ENCODE assay signal across 9 cellular contexts in the genomic region with DNA sequence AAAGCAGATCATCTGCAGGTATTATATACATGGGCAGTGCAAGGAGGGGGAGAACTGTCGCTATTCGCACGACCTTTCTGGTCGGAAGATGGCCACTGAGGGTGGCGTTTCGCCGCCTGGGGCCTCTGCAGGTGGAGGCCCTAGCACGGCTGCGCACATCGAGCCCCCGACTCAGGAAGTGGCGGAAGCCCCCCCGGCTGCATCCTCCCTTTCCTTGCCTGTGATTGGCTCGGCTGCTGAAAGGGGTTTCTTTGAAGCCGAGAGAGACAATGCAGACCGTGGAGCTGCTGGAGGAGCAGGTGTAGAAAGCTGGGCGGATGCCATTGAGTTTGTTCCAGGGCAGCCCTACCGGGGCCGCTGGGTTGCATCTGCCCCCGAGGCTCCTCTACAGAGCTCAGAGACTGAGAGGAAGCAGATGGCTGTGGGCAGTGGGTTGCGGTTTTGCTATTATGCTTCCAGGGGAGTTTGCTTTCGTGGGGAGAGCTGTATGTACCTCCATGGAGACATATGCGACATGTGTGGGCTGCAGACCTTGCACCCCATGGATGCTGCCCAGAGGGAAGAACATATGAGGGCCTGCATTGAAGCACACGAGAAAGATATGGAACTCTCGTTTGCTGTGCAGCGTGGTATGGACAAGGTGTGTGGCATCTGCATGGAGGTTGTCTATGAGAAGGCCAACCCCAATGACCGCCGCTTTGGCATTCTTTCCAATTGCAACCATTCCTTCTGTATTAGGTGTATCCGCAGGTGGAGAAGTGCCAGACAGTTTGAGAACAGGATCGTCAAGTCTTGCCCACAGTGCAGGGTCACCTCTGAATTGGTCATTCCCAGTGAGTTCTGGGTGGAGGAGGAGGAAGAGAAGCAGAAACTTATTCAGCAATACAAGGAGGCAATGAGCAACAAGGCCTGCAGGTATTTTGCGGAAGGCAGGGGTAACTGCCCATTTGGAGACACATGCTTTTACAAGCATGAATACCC. TPM values are rescaled to one million over a fixed set of nuclear protein-coding genes. Genes with fewer than 3 reads are reported as not detected.
DNase-seq lines count a peak whose midpoint lies in the region; ATAC-seq and TF ChIP-seq lines count a peak whose summit lies in the region.
"Had no signal": no experiment of that assay in that cellular context is flagged by ENCODE, and none has a peak within 500 bp of the region (broad histone marks: within the 10 kb centered on the region; RNA-seq: fewer than 3 reads in every experiment).

No MANE protein-coding gene starts in this region.

- no peak for TF ChIP-seq EP300 in gastroesophageal sphincter (IDR thresholded peaks at IDR 0.05)

- H3K27ac Mint-ChIP-seq in activated CD4-positive, alpha-beta memory T cell treated with anti-CD3 and anti-CD28 coated beads, Interleukin-2, amount 10 ng/mL, durations not matched to agents 7 days and 5 days: peak overlapping the region; percentile 56

- CTCF ChIA-PET in activated CD4-positive, alpha-beta memory T cell treated with anti-CD3 and anti-CD28 coated beads, Interleukin-2, amount 10 ng/mL, durations not matched to agents 7 days and 5 days (lab: Charles Lee): no interaction called here

- intact Hi-C loops in tibial artery (cut with DNase I; ENCODE audit: low total_unique reads): no loop called here

- DNase-seq in EL (peak; percentile 14), NCI-H2081 (lab: John Stamatoyannopoulos, UW) (peak; percentile 92 to 97), hypothalamus (lab: John Stamatoyannopoulos, UW) (peak in 32 of 51 donors; percentile 6 to 66 (median 34)), tibial artery (no peak), germinal center (ENCODE audit: low spot score) (no peak)
- peak; percentile 41 for DNase-seq in activated CD4-positive, alpha-beta memory T cell treated with anti-CD3 and anti-CD28 coated beads, Interleukin-2, amount 10 ng/mL, durations not matched to agents 7 days and 5 days

- H3K27ac ChIP-seq in tibial artery (no peak overlapping the region), gastroesophageal sphincter (peak overlapping the region in 1 of 4 donors; percentile 64)

- H3K9me3 Mint-ChIP-seq in activated CD4-positive, alpha-beta memory T cell treated with anti-CD3 and anti-CD28 coated beads, Interleukin-2, amount 10 ng/mL, durations not matched to agents 7 days and 5 days: peaks cover 5% of the 10 kb centered on the region

- 71 to 74% methylated on average over 4 to 6 of the region's 31 CpGs for WGBS in gastroesophageal sphincter (ENCODE audit: low coverage in 1 of 2), 2 donors

- H3K4me3 Mint-ChIP-seq in activated CD4-positive, alpha-beta memory T cell treated with anti-CD3 and anti-CD28 coated beads, Interleukin-2, amount 10 ng/mL, durations not matched to agents 7 days and 5 days: peak overlapping the region; percentile 76

- TF ChIP-seq CTCF in tibial artery (IDR thresholded peaks at IDR 0.05): no peak
- no peak for TF ChIP-seq CTCF in gastroesophageal sphincter (IDR thresholded peaks at IDR 0.05)

- H3K4me1 Mint-ChIP-seq in activated CD4-positive, alpha-beta memory T cell treated with anti-CD3 and anti-CD28 coated beads, Interleukin-2, amount 10 ng/mL, durations not matched to agents 7 days and 5 days: peaks cover 5% of the 10 kb centered on the region

- H3K36me3 ChIP-seq in tibial artery (no peaks in the 10 kb centered on the region), gastroesophageal sphincter (no peaks in the 10 kb centered on the region)
- H3K36me3 ChIP-seq: heart right ventricle had no signal

- no peaks in the 10 kb centered on the region for H3K36me3 Mint-ChIP-seq in activated CD4-positive, alpha-beta memory T cell treated with anti-CD3 and anti-CD28 coated beads, Interleukin-2, amount 10 ng/mL, durations not matched to agents 7 days and 5 days (ENCODE audit: low read depth)

- H3K27me3 Mint-ChIP-seq in activated CD4-positive, alpha-beta memory T cell treated with anti-CD3 and anti-CD28 coated beads, Interleukin-2, amount 10 ng/mL, durations not matched to agents 7 days and 5 days: peaks cover 4% of the 10 kb centered on the region

- ATAC-seq in GM21737 (IDR thresholded peaks at IDR 0.05; ENCODE audit: unreplicated experiment): no peak
- ATAC-seq in gastroesophageal sphincter: no peak

- no peak for TF ChIP-seq POLR2A in gastroesophageal sphincter (IDR thresholded peaks at IDR 0.05)

- H3K4me1 ChIP-seq in tibial artery: no peaks in the 10 kb centered on the region
- H3K4me1 ChIP-seq in gastroesophageal sphincter: no peaks in the 10 kb centered on the region
- H3K4me1 ChIP-seq: heart right ventricle had no signal

- POLR2A ChIA-PET in activated CD4-positive, alpha-beta memory T cell treated with anti-CD3 and anti-CD28 coated beads, Interleukin-2, amount 10 ng/mL, durations not matched to agents 7 days and 5 days (lab: Charles Lee): no interaction called here

- peak overlapping the region; percentile 9 to 19 for H3K4me3 ChIP-seq in tibial artery
- peak overlapping the region in 1 of 2 donors; percentile 42 for H3K4me3 ChIP-seq in gastroesophageal sphincter

- H3K27me3 ChIP-seq in tibial artery (no peaks in the 10 kb centered on the region), gastroesophageal sphincter (peaks cover 24% of the 10 kb centered on the region)

- H3K9me3 ChIP-seq in tibial artery (peaks cover 0 to 6% (median 0%) of the 10 kb centered on the region in 3 donors), gastroesophageal sphincter (peaks cover 0 to 12% (median 0%) of the 10 kb centered on the region in 3 donors)

RNA-seq across cellular contexts. Expression of a gene that starts 0.9 kb away (rescaled TPM):
- total RNA-seq in activated CD4-positive, alpha-beta memory T cell treated with anti-CD3 and anti-CD28 coated beads, Interleukin-2, amount 10 ng/mL, durations not matched to agents 7 days and 5 days: 1 to 10 TPM; 4.4 to 5.0 TPM
- total RNA-seq in gastroesophageal sphincter: under 1 TPM in 2 of 4 donors, not detected in 2; 0.39 to 0.93 TPM

Comparison
In these comparisons a context has a peak if more than half of its experiments do, and no peak if none do; other contexts are left out.
1. DNase-seq: peak in EL (single experiment), NCI-H2081 (2 of 2), activated CD4-positive, alpha-beta memory T cell treated with anti-CD3 and anti-CD28 coated beads, Interleukin-2, amount 10 ng/mL, durations not matched to agents 7 days and 5 days (single experiment) and hypothalamus (32 of 51); none in tibial artery (0 of 2) and germinal center (single experiment).